8 cellular contexts compared by ENCODE assay signal in the genomic region with DNA sequence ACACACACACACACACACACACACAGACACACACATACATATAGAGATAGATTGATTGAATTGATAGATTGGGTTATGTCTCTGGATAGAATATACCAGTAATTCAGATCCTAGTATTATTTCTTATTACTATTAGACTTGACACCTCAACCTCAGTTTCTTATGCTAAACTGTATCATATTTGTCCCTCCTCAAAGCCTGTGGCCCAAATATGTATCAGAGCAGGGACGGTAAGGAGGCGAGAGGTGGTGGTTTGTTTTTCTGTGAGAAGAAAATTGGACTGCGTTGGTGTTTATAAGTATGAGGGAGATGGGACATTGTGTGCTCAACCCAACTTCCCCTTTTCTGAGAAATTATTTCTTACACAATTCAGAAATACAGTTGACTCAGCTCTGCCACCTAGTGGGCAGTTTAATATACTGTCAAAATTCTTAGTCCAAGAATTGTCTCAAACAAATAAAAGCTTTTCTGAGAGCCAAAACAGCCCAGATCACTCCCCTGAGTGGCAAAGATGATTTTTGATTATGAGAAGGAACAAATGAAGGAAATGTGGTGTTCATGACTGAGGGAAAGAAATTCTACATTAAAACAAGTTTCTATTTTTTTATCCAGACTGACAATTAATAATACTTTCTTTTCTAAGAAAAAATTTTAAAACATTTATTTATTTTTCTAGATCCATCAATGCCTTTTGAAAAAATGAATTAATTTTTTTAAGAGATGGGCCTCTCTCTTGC. TPM values are rescaled to one million over a fixed set of nuclear protein-coding genes. Genes with fewer than 3 reads are reported as not detected.
DNase-seq lines count a peak whose midpoint lies in the region; ATAC-seq and TF ChIP-seq lines count a peak whose summit lies in the region.

No MANE protein-coding gene starts in this region.

- POLR2A ChIA-PET in naive thymus-derived CD4-positive, alpha-beta T cell (lab: Charles Lee): interaction anchor here (0.6 to 35.8 kb wide), 11 partner anchors 8 to 89 kb away, joined by 3 to 1779 read pairs (median 4); a partner anchor contains a TSS

- peaks cover 21 to 24% (median 23%) of the 10 kb centered on the region in 3 donors for H3K4me1 Mint-ChIP-seq in IgD-negative memory B cell
- H3K4me1 Mint-ChIP-seq in naive thymus-derived CD4-positive, alpha-beta T cell: peaks cover 31 to 56% (median 45%) of the 10 kb centered on the region in 7 donors

- peaks cover 2% of the 10 kb centered on the region for H3K36me3 Mint-ChIP-seq in IgD-negative memory B cell
- no peaks in the 10 kb centered on the region for H3K36me3 Mint-ChIP-seq in naive thymus-derived CD4-positive, alpha-beta T cell

- TF ChIP-seq CTCF in GM06990 (IDR thresholded peaks at IDR 0.05; ENCODE audit: insufficient read depth, low read length, poor library complexity, severe bottlenecking) (peak; percentile 57), OCI-LY1 (IDR thresholded peaks at IDR 0.05; ENCODE audit: low read length) (peak; percentile 67; the same call in 1 of the 2 replicates), suprapubic skin (IDR thresholded peaks at IDR 0.05) (peak; percentile 72 to 99)

- no peaks in the 10 kb centered on the region for H3K27me3 Mint-ChIP-seq in IgD-negative memory B cell
- no peaks in the 10 kb centered on the region for H3K27me3 Mint-ChIP-seq in naive thymus-derived CD4-positive, alpha-beta T cell

- TF ChIP-seq POLR2A in suprapubic skin (IDR thresholded peaks at IDR 0.05): peak in 1 of 2 donors; percentile 82

- intact Hi-C loops in naive thymus-derived CD4-positive, alpha-beta T cell (cut with micrococcal nuclease): loop anchor here (1.0 to 2.0 kb wide), 3 partner anchors 10 to 80 kb away; a partner anchor contains a TSS

- no peak overlapping the region for H3K4me3 ChIP-seq in GM06990 (replicated peaks; ENCODE audit: low read depth, low read length)
- peak overlapping the region; percentile 29 for H3K4me3 ChIP-seq in OCI-LY1 (ENCODE audit: low read depth, low read length, poor library complexity, severe bottlenecking)
- H3K4me3 ChIP-seq in naive thymus-derived CD4-positive, alpha-beta T cell (ENCODE audit: low read length): peak overlapping the region; percentile 52
- no peak overlapping the region for H3K4me3 ChIP-seq in suprapubic skin

- H3K9me3 ChIP-seq in OCI-LY1 (ENCODE audit: low read length) (no peaks in the 10 kb centered on the region), suprapubic skin (no peaks in the 10 kb centered on the region)
- H3K9me3 ChIP-seq in naive thymus-derived CD4-positive, alpha-beta T cell (ENCODE audit: control insufficient read depth in 2 of 3, low read length in 3 of 3): no peaks in the 10 kb centered on the region

- peak overlapping the region; percentile 55; the same call in 1 of the 2 replicates for H3K9ac ChIP-seq in OCI-LY1 (ENCODE audit: low read length)

- H3K79me2 ChIP-seq in OCI-LY1 (ENCODE audit: insufficient read depth, low read length): no peaks in the 10 kb centered on the region

- TF ChIP-seq EP300 in suprapubic skin (IDR thresholded peaks at IDR 0.05): peak; percentile 76

- WGBS in suprapubic skin: 0% methylated on average over 3 of the region's 3 CpGs

- DNase-seq in GM06990 (ENCODE audit: extremely low read depth, insufficient read length): peak; percentile 56
- DNase-seq in activated CD8-positive, alpha-beta memory T cell treated with anti-CD3 and anti-CD28 coated beads, Interleukin-2, amount 50 U/mL, for 48 hours: peak; percentile 75
- peak; percentile 31 to 90 (median 80) for DNase-seq in naive thymus-derived CD4-positive, alpha-beta T cell
- no peak for DNase-seq in suprapubic skin (ENCODE audit: low spot score in 2 of 2)

- H4K20me1 ChIP-seq in OCI-LY1 (ENCODE audit: insufficient read depth, low read length): no peaks in the 10 kb centered on the region

- peak overlapping the region; percentile 64 for H3K4me2 ChIP-seq in OCI-LY1 (ENCODE audit: low read length)

- H3K27me3 ChIP-seq in GM06990 (replicated peaks; ENCODE audit: control insufficient read depth, insufficient read depth, low read length) (no peaks in the 10 kb centered on the region), OCI-LY1 (ENCODE audit: insufficient read depth, low read length) (no peaks in the 10 kb centered on the region), suprapubic skin (no peaks in the 10 kb centered on the region)
- no peaks in the 10 kb centered on the region for H3K27me3 ChIP-seq in naive thymus-derived CD4-positive, alpha-beta T cell (ENCODE audit: control insufficient read depth in 2 of 2, insufficient read depth in 2 of 2, low read length in 2 of 2)

- ATAC-seq in esophagus mucosa (peak; percentile 87), HG02973 (IDR thresholded peaks at IDR 0.05; ENCODE audit: unreplicated experiment) (no peak)
- peak; percentile 99 for ATAC-seq in naive thymus-derived CD4-positive, alpha-beta T cell

- H3K27ac ChIP-seq in OCI-LY1 (ENCODE audit: low read depth, low read length, poor library complexity, severe bottlenecking) (peak overlapping the region; percentile 79), suprapubic skin (peak overlapping the region; percentile 82)
- peak overlapping the region; percentile 64 for H3K27ac ChIP-seq in naive thymus-derived CD4-positive, alpha-beta T cell (ENCODE audit: low read depth, low read length)

- H3K27ac Mint-ChIP-seq in IgD-negative memory B cell: peak overlapping the region; percentile 14 to 91 (median 79)
- peak overlapping the region; percentile 86 to 97 (median 93) for H3K27ac Mint-ChIP-seq in naive thymus-derived CD4-positive, alpha-beta T cell

- peaks cover 28% of the 10 kb centered on the region for H3K4me1 ChIP-seq in OCI-LY1 (ENCODE audit: insufficient read depth, low read length, severe bottlenecking)
- H3K4me1 ChIP-seq in naive thymus-derived CD4-positive, alpha-beta T cell (ENCODE audit: control insufficient read depth in 2 of 2, insufficient read depth in 2 of 2, low read length in 2 of 2): peaks cover 19 to 37% of the 10 kb centered on the region in 2 donors
- peaks cover 23% of the 10 kb centered on the region for H3K4me1 ChIP-seq in suprapubic skin

- peak overlapping the region; percentile 59 to 89 (median 80) for H3K4me3 Mint-ChIP-seq in IgD-negative memory B cell
- H3K4me3 Mint-ChIP-seq in naive thymus-derived CD4-positive, alpha-beta T cell: peak overlapping the region; percentile 73 to 93 (median 84)

- no peaks in the 10 kb centered on the region for H3F3A ChIP-seq in OCI-LY1 (ENCODE audit: insufficient read depth, low read length)

- no peaks in the 10 kb centered on the region for H3K36me3 ChIP-seq in GM06990 (ENCODE audit: control insufficient read depth, insufficient read depth, low read length)
- no peaks in the 10 kb centered on the region for H3K36me3 ChIP-seq in OCI-LY1 (ENCODE audit: insufficient read depth, low read length)
- H3K36me3 ChIP-seq in naive thymus-derived CD4-positive, alpha-beta T cell (ENCODE audit: control insufficient read depth in 2 of 3, insufficient read depth in 3 of 3, low read length in 3 of 3): no peaks in the 10 kb centered on the region
- no peaks in the 10 kb centered on the region for H3K36me3 ChIP-seq in suprapubic skin

- no peaks in the 10 kb centered on the region for H3K9me2 ChIP-seq in OCI-LY1 (ENCODE audit: low read depth, low read length)

- H2AFZ ChIP-seq in OCI-LY1 (ENCODE audit: low read length): no peak overlapping the region

- H3K9me3 Mint-ChIP-seq in IgD-negative memory B cell: no peaks in the 10 kb centered on the region
- H3K9me3 Mint-ChIP-seq in naive thymus-derived CD4-positive, alpha-beta T cell: no peaks in the 10 kb centered on the region

- CTCF ChIA-PET in naive thymus-derived CD4-positive, alpha-beta T cell (lab: Charles Lee): interaction anchor here (0.6 to 11.7 kb wide), 14 partner anchors 8 to 122 kb away, joined by 3 to 233 read pairs (median 6); a partner anchor contains a TSS

RNA-seq across cellular contexts. Expression of a gene that starts 10.8 kb away (rescaled TPM):
- 3,579 TPM for polyA plus RNA-seq in IgD-negative memory B cell
- 77.7 TPM for total RNA-seq in esophagus mucosa
- 1,000 to 10,000 TPM in 1 of 5 experiments, 100 to 1,000 TPM in 4; 498 to 1,101 (median 659) TPM for total RNA-seq in naive thymus-derived CD4-positive, alpha-beta T cell
- polyA plus RNA-seq in naive thymus-derived CD4-positive, alpha-beta T cell: 1,000 to 10,000 TPM; 3,808 to 5,430 TPM
- total RNA-seq in suprapubic skin: 1,000 to 10,000 TPM; 2,326 to 8,649 (median 2,541) TPM

RNA-seq across cellular contexts. Expression of a gene that starts 14.3 kb away (rescaled TPM):
- not detected for polyA plus RNA-seq in IgD-negative memory B cell
- total RNA-seq in esophagus mucosa: not detected
- not detected for total RNA-seq in naive thymus-derived CD4-positive, alpha-beta T cell
- not detected for polyA plus RNA-seq in naive thymus-derived CD4-positive, alpha-beta T cell
- total RNA-seq in suprapubic skin: not detected

RNA-seq across cellular contexts. Expression of a gene that starts 42.7 kb away (rescaled TPM):
- 64.0 TPM for polyA plus RNA-seq in IgD-negative memory B cell
- total RNA-seq in esophagus mucosa: 6.1 TPM
- 10 to 100 TPM; 20.7 to 37.5 (median 25.5) TPM for total RNA-seq in naive thymus-derived CD4-positive, alpha-beta T cell
- 100 to 1,000 TPM in 1 of 2 donors, 10 to 100 TPM in 1; 99.6 to 113 TPM for polyA plus RNA-seq in naive thymus-derived CD4-positive, alpha-beta T cell
- total RNA-seq in suprapubic skin: 10 to 100 TPM in 2 of 4 donors, 1 to 10 TPM in 2; 7.3 to 16.7 (median 11.9) TPM

RNA-seq across cellular contexts. Expression of a gene that starts 42.8 kb away (rescaled TPM):
- polyA plus RNA-seq in IgD-negative memory B cell: 0.64 TPM
- 0.12 TPM for total RNA-seq in esophagus mucosa
- total RNA-seq in naive thymus-derived CD4-positive, alpha-beta T cell: 1 to 10 TPM in 3 of 5 experiments, under 1 TPM in 2; 0.54 to 1.5 (median 1.2) TPM
- under 1 TPM; 0.11 to 0.22 TPM for polyA plus RNA-seq in naive thymus-derived CD4-positive, alpha-beta T cell
- under 1 TPM in 3 of 4 donors, not detected in 1; 0.21 to 0.64 (median 0.45) TPM for total RNA-seq in suprapubic skin

RNA-seq across cellular contexts. Expression of a gene that starts 49.4 kb away (rescaled TPM):
- polyA plus RNA-seq in IgD-negative memory B cell: 12.8 TPM
- 4.3 TPM for total RNA-seq in esophagus mucosa
- total RNA-seq in naive thymus-derived CD4-positive, alpha-beta T cell: 10 to 100 TPM; 31.6 to 59.2 (median 47.6) TPM
- 10 to 100 TPM; 29.3 to 32.1 TPM for polyA plus RNA-seq in naive thymus-derived CD4-positive, alpha-beta T cell
- 10 to 100 TPM in 3 of 4 donors, 1 to 10 TPM in 1; 7.6 to 18.4 (median 11.3) TPM for total RNA-seq in suprapubic skin

Comparison
In these comparisons a context has a peak if more than half of its experiments do, and no peak if none do; other contexts are left out.
1. DNase-seq: peak in GM06990 (single experiment), activated CD8-positive, alpha-beta memory T cell treated with anti-CD3 and anti-CD28 coated beads, Interleukin-2, amount 50 U/mL, for 48 hours (single experiment) and naive thymus-derived CD4-positive, alpha-beta T cell (9 of 9); none in suprapubic skin (0 of 2).
2. H3K4me3 ChIP-seq: peak in OCI-LY1 (single experiment) and naive thymus-derived CD4-positive, alpha-beta T cell (single experiment); none in GM06990 (single experiment) and suprapubic skin (single experiment).
3. Peak in every context shown above with its lines, with median percentiles within 50 percentile points of each other: CTCF ChIP-seq and H3K27ac ChIP-seq.